11 cellular contexts compared by ENCODE assay signal in genomic region chr7:47670738-47671137, GRCh38.
DNase-seq lines count a peak whose midpoint lies in the region; ATAC-seq and TF ChIP-seq lines count a peak whose summit lies in the region.
"Had no signal": no experiment of that assay in that cellular context is flagged by ENCODE, and none has a peak within 500 bp of the region (broad histone marks: within the 10 kb centered on the region; RNA-seq: fewer than 3 reads in every experiment).

No MANE protein-coding gene starts in this region.

- in situ Hi-C loops in mammary epithelial cell (cut with MboI; ENCODE audit: low sequenced_read_pairs in 2 of 2): no loop called here

- intact Hi-C loops in MCF 10A (cut with micrococcal nuclease): loop anchor here (10.0 kb wide), 1 partner anchor 84 kb away; no protein-coding TSS in a partner anchor
- intact Hi-C loops in mammary epithelial cell (cut with micrococcal nuclease): no loop called here

- H3K27me3 Mint-ChIP-seq in MCF 10A (ENCODE audit: insufficient read depth, unreplicated experiment): no peaks in the 10 kb centered on the region

- H3K27ac ChIP-seq in mammary epithelial cell (ENCODE audit: insufficient read depth, low read depth, low read length): no peak overlapping the region
- H3K27ac ChIP-seq in Karpas-422 (ENCODE audit: low read length): peak overlapping the region; percentile 99
- peak overlapping the region; percentile 26 for H3K27ac ChIP-seq in thymus (ENCODE audit: low read depth)
- H3K27ac ChIP-seq: epithelial cell of prostate, HL-60 had no signal

- CTCF ChIA-PET in MCF 10A (lab: Yijun Ruan, JAX) (interaction anchor here (0.6 to 2.1 kb wide), 4 partner anchors 44 to 151 kb away, joined by 4 to 9 read pairs (median 4); no protein-coding TSS in a partner anchor), mammary epithelial cell (lab: Charles Lee; ENCODE audit: low non-redundant PET) (no interaction called here)

- H3K4me3 ChIP-seq in mammary epithelial cell (replicated peaks in 1 of 3; ENCODE audit: insufficient read depth in 1 of 3, low read depth in 2 of 3, low read length in 3 of 3) (no peak overlapping the region), Karpas-422 (ENCODE audit: low read length) (peak overlapping the region; percentile 56; the same call in 1 of the 2 replicates), thymus (ENCODE audit: low read length) (no peak overlapping the region)

- no peak overlapping the region for H3K9ac ChIP-seq in mammary epithelial cell (ENCODE audit: insufficient read depth, low read length)
- peak overlapping the region; percentile 73 for H3K9ac ChIP-seq in Karpas-422 (ENCODE audit: low read length)

- H3K4me2 ChIP-seq in mammary epithelial cell (ENCODE audit: insufficient read depth, low read depth, low read length) (no peak overlapping the region), Karpas-422 (ENCODE audit: low read depth, low read length, poor library complexity, severe bottlenecking) (peak overlapping the region; percentile 65)

- POLR2A ChIA-PET in MCF 10A (lab: Yijun Ruan, JAX): interaction anchor here (0.7 to 4.9 kb wide), 5 partner anchors 8 to 115 kb away, joined by 3 to 30 read pairs (median 6); no protein-coding TSS in a partner anchor

- H3K4me1 Mint-ChIP-seq in MCF 10A (ENCODE audit: insufficient read depth, unreplicated experiment): peaks cover 35% of the 10 kb centered on the region
- H3K4me1 Mint-ChIP-seq in stimulated activated effector memory CD8-positive, alpha-beta T cell treated with anti-CD3 and anti-CD28 coated beads, Interleukin-12 subunit alpha, Interleukin-12 subunit beta, amount 100 ng/mL, for 72 hours: no peaks in the 10 kb centered on the region

- H3K79me2 ChIP-seq in mammary epithelial cell (ENCODE audit: insufficient read depth, low read length) (no peaks in the 10 kb centered on the region), Karpas-422 (ENCODE audit: low read length) (no peaks in the 10 kb centered on the region)

- H3K4me1 ChIP-seq in mammary epithelial cell (ENCODE audit: insufficient read depth, low read length) (peaks cover 6% of the 10 kb centered on the region), Karpas-422 (ENCODE audit: low read length) (peaks cover 72% of the 10 kb centered on the region), thymus (ENCODE audit: control insufficient read depth, insufficient read depth, low read length) (peaks cover 3% of the 10 kb centered on the region)

- no peak overlapping the region for H3K4me3 Mint-ChIP-seq in MCF 10A (ENCODE audit: unreplicated experiment)
- no peak overlapping the region for H3K4me3 Mint-ChIP-seq in stimulated activated effector memory CD8-positive, alpha-beta T cell treated with anti-CD3 and anti-CD28 coated beads, Interleukin-12 subunit alpha, Interleukin-12 subunit beta, amount 100 ng/mL, for 72 hours
- H3K4me3 Mint-ChIP-seq: activated T-cell treated with anti-CD3 and anti-CD28 coated beads, Interleukin-2, amount 50 U/mL, for 72 hours had no signal

- H3K9me2 ChIP-seq in Karpas-422 (replicated peaks; ENCODE audit: insufficient read depth, low read length): no peaks in the 10 kb centered on the region

- no peaks in the 10 kb centered on the region for H3K9me3 ChIP-seq in mammary epithelial cell (replicated peaks; ENCODE audit: insufficient read depth, low read length)
- no peaks in the 10 kb centered on the region for H3K9me3 ChIP-seq in Karpas-422 (ENCODE audit: low read length)
- H3K9me3 ChIP-seq in thymus (ENCODE audit: control insufficient read depth): no peaks in the 10 kb centered on the region

- H3K9me3 Mint-ChIP-seq in MCF 10A (ENCODE audit: unreplicated experiment): no peaks in the 10 kb centered on the region
- H3K9me3 Mint-ChIP-seq in stimulated activated effector memory CD8-positive, alpha-beta T cell treated with anti-CD3 and anti-CD28 coated beads, Interleukin-12 subunit alpha, Interleukin-12 subunit beta, amount 100 ng/mL, for 72 hours: no peaks in the 10 kb centered on the region
- H3K9me3 Mint-ChIP-seq: activated T-cell treated with anti-CD3 and anti-CD28 coated beads, Interleukin-2, amount 50 U/mL, for 72 hours had no signal

- WGBS in mammary epithelial cell (ENCODE audit: low coverage, missing lambda C conversion rate): 87% methylated on average over 6 of the region's 6 CpGs
- 75% methylated on average over 6 of the region's 6 CpGs for WGBS in thymus

- TF ChIP-seq CTCF in MCF 10A (IDR thresholded peaks at IDR 0.05; ENCODE audit: unreplicated experiment): no peak
- TF ChIP-seq CTCF in mammary epithelial cell (conservative IDR thresholded peaks at IDR 0.05 in 1 of 2, IDR thresholded peaks at IDR 0.05 in 1 of 2; ENCODE audit: extremely low read depth in 1 of 2, insufficient read depth in 1 of 2, low read depth in 1 of 2, low read length in 2 of 2): no peak

- dilution Hi-C loops in mammary epithelial cell (cut with HindIII; ENCODE audit: low sequenced_read_pairs): no loop called here

- H3K27me3 ChIP-seq in mammary epithelial cell (ENCODE audit: insufficient read depth, low read length) (no peaks in the 10 kb centered on the region), Karpas-422 (ENCODE audit: low read length) (no peaks in the 10 kb centered on the region), thymus (ENCODE audit: control insufficient read depth, insufficient read depth) (no peaks in the 10 kb centered on the region)

- DNase-seq in MCF 10A (ENCODE audit: unreplicated experiment): no peak
- no peak for DNase-seq in mammary epithelial cell
- DNase-seq in Karpas-422: peak; percentile 97
- DNase-seq in DMS 273 treated with DMSO at 0.1 percent for 48 hours (lab: John Stamatoyannopoulos, UW): no peak
- no peak for DNase-seq in central memory CD4-positive, alpha-beta T cell
- no peak for DNase-seq in stimulated activated effector memory CD8-positive, alpha-beta T cell treated with anti-CD3 and anti-CD28 coated beads, Interleukin-12 subunit alpha, Interleukin-12 subunit beta, amount 100 ng/mL, for 72 hours (ENCODE audit: low spot score in 2 of 2)
- DNase-seq: activated T-cell treated with anti-CD3 and anti-CD28 coated beads, Interleukin-2, amount 50 U/mL, for 72 hours had no signal

- no peaks in the 10 kb centered on the region for H3K36me3 Mint-ChIP-seq in MCF 10A (ENCODE audit: insufficient read depth, unreplicated experiment)
- H3K36me3 Mint-ChIP-seq in stimulated activated effector memory CD8-positive, alpha-beta T cell treated with anti-CD3 and anti-CD28 coated beads, Interleukin-12 subunit alpha, Interleukin-12 subunit beta, amount 100 ng/mL, for 72 hours: no peaks in the 10 kb centered on the region

- H2AFZ ChIP-seq in mammary epithelial cell (ENCODE audit: low read depth, low read length) (no peak overlapping the region), Karpas-422 (ENCODE audit: low read length) (no peak overlapping the region)

- BruUV-seq in MCF 10A (replicated peaks; lab: Mats Ljungman, UMichigan): no TSS peak
- no TSS peak for BruUV-seq in mammary epithelial cell (replicated peaks; lab: Mats Ljungman, UMichigan)

- peak overlapping the region; percentile 93 for H3K27ac Mint-ChIP-seq in MCF 10A (ENCODE audit: low read depth, unreplicated experiment)
- no peak overlapping the region for H3K27ac Mint-ChIP-seq in stimulated activated effector memory CD8-positive, alpha-beta T cell treated with anti-CD3 and anti-CD28 coated beads, Interleukin-12 subunit alpha, Interleukin-12 subunit beta, amount 100 ng/mL, for 72 hours
- H3K27ac Mint-ChIP-seq: activated T-cell treated with anti-CD3 and anti-CD28 coated beads, Interleukin-2, amount 50 U/mL, for 72 hours had no signal

- peak; percentile 89 for ATAC-seq in HG02678 (IDR thresholded peaks at IDR 0.05; ENCODE audit: unreplicated experiment)
- ATAC-seq in stimulated activated effector memory CD8-positive, alpha-beta T cell treated with anti-CD3 and anti-CD28 coated beads, Interleukin-12 subunit alpha, Interleukin-12 subunit beta, amount 100 ng/mL, for 72 hours: no peak
- ATAC-seq: activated T-cell treated with anti-CD3 and anti-CD28 coated beads, Interleukin-2, amount 50 U/mL, for 72 hours had no signal

- no peaks in the 10 kb centered on the region for H3K36me3 ChIP-seq in mammary epithelial cell (ENCODE audit: insufficient read depth, low read length)
- H3K36me3 ChIP-seq in Karpas-422 (ENCODE audit: insufficient read depth, low read length): no peaks in the 10 kb centered on the region
- no peaks in the 10 kb centered on the region for H3K36me3 ChIP-seq in thymus (ENCODE audit: control insufficient read depth, insufficient read depth)

- H4K20me1 ChIP-seq in mammary epithelial cell (ENCODE audit: insufficient read depth, low read length) (no peaks in the 10 kb centered on the region), Karpas-422 (ENCODE audit: insufficient read depth, low read depth, low read length) (no peaks in the 10 kb centered on the region)
